ENCODE assay signal across 8 cellular contexts in genomic region chr20:38805958-38806854, GRCh38. TPM values are rescaled to one million over a fixed set of nuclear protein-coding genes. Genes with fewer than 3 reads are reported as not detected.
DNase-seq lines count a peak whose midpoint lies in the region; ATAC-seq lines count a peak whose summit lies in the region.

No MANE protein-coding gene starts in this region.

- H3K4me3 Mint-ChIP-seq in activated CD4-positive, alpha-beta T cell treated with anti-CD3 and anti-CD28 coated beads for 36 hours: peak overlapping the region; percentile 86

- intact Hi-C loops in activated CD4-positive, alpha-beta T cell treated with anti-CD3 and anti-CD28 coated beads for 36 hours (cut with DNase I, micrococcal nuclease): loop anchor here (1.0 to 2.0 kb wide), 10 partner anchors 27 to 157 kb away; partner anchors contain the start of genes ACTR5 (in 2 of the 2) and DHX35 (in 1 of the 2)

- H3K4me1 ChIP-seq in duodenal mucosa (ENCODE audit: control insufficient read depth in 1 of 2, insufficient read depth in 2 of 2, low read length in 2 of 2) (peaks cover 9 to 13% of the 10 kb centered on the region in 2 donors), mucosa of stomach (ENCODE audit: control insufficient read depth, insufficient read depth, low read length) (peaks cover 3% of the 10 kb centered on the region), stomach smooth muscle (ENCODE audit: control insufficient read depth, insufficient read depth, low read length) (peaks cover 22% of the 10 kb centered on the region)

- H3K9ac ChIP-seq in duodenal mucosa (ENCODE audit: low read depth in 1 of 2, low read length in 2 of 2): peak overlapping the region; percentile 25 to 48
- H3K9ac ChIP-seq in mucosa of stomach (ENCODE audit: low read length): peak overlapping the region; percentile 62
- H3K9ac ChIP-seq in stomach smooth muscle (ENCODE audit: low read length in 2 of 2): no peak overlapping the region

- peaks cover 52% of the 10 kb centered on the region for H3K4me1 Mint-ChIP-seq in activated CD4-positive, alpha-beta T cell treated with anti-CD3 and anti-CD28 coated beads for 36 hours

- CTCF ChIA-PET in activated CD4-positive, alpha-beta T cell treated with anti-CD3 and anti-CD28 coated beads for 36 hours (lab: Charles Lee): interaction anchor here (0.6 to 5.4 kb wide), 14 partner anchors 16 to 230 kb away, joined by 3 to 51 read pairs (median 4); no protein-coding TSS in a partner anchor

- POLR2A ChIA-PET in activated CD4-positive, alpha-beta T cell treated with anti-CD3 and anti-CD28 coated beads for 36 hours (lab: Charles Lee): interaction anchor here (1.0 to 1.2 kb wide), 4 partner anchors 37 to 87 kb away, joined by 3 to 9 read pairs (median 3); no protein-coding TSS in a partner anchor

- no peaks in the 10 kb centered on the region for H3K9me3 Mint-ChIP-seq in activated CD4-positive, alpha-beta T cell treated with anti-CD3 and anti-CD28 coated beads for 36 hours (ENCODE audit: low read depth)

- H3K36me3 ChIP-seq in duodenal mucosa (ENCODE audit: control insufficient read depth in 1 of 2, insufficient read depth in 2 of 2, low read length in 2 of 2): no peaks in the 10 kb centered on the region
- H3K36me3 ChIP-seq in mucosa of stomach (ENCODE audit: control insufficient read depth, insufficient read depth, low read length): no peaks in the 10 kb centered on the region
- H3K36me3 ChIP-seq in stomach smooth muscle (ENCODE audit: control insufficient read depth in 2 of 2, insufficient read depth in 2 of 2, low read length in 2 of 2): no peaks in the 10 kb centered on the region

- peaks cover 43% of the 10 kb centered on the region for H3K36me3 Mint-ChIP-seq in activated CD4-positive, alpha-beta T cell treated with anti-CD3 and anti-CD28 coated beads for 36 hours (ENCODE audit: low read depth)

- peak; percentile 67 for DNase-seq in activated CD4-positive, alpha-beta T cell treated with anti-CD3 and anti-CD28 coated beads for 36 hours
- no peak for DNase-seq in activated CD4-positive, alpha-beta T cell treated with anti-CD3 and anti-CD28 coated beads for 1 hour

- peak overlapping the region; percentile 93 for H3K27ac Mint-ChIP-seq in activated CD4-positive, alpha-beta T cell treated with anti-CD3 and anti-CD28 coated beads for 36 hours

- H3K27ac ChIP-seq in duodenal mucosa (ENCODE audit: low read depth, low read length) (peak overlapping the region; percentile 66), stomach smooth muscle (ENCODE audit: low read length) (no peak overlapping the region)

- peak overlapping the region; percentile 59 to 69 for H3K4me3 ChIP-seq in duodenal mucosa (ENCODE audit: low read depth in 1 of 2, low read length in 2 of 2)
- no peak overlapping the region for H3K4me3 ChIP-seq in mucosa of stomach (ENCODE audit: low read length)
- peak overlapping the region; percentile 59 to 69 for H3K4me3 ChIP-seq in stomach smooth muscle (ENCODE audit: low read length in 2 of 2)

- ATAC-seq in activated CD4-positive, alpha-beta T cell treated with anti-CD3 and anti-CD28 coated beads for 36 hours: peak; percentile 23
- ATAC-seq in activated CD4-positive, CD25-positive, alpha-beta regulatory T cell treated with anti-CD3 and anti-CD28 coated beads, Interleukin-2, amount 50 U/mL, for 24 hours: peak; percentile 17 to 26
- no peak for ATAC-seq in HG03442 (IDR thresholded peaks at IDR 0.05; ENCODE audit: unreplicated experiment)
- ATAC-seq in HG03439 (IDR thresholded peaks at IDR 0.05; ENCODE audit: unreplicated experiment): no peak

- H3K9me3 ChIP-seq in duodenal mucosa (ENCODE audit: control insufficient read depth in 1 of 2, low read length in 2 of 2) (no peaks in the 10 kb centered on the region), mucosa of stomach (ENCODE audit: control insufficient read depth, low read length) (no peaks in the 10 kb centered on the region), stomach smooth muscle (ENCODE audit: control insufficient read depth in 2 of 2, low read length in 2 of 2) (no peaks in the 10 kb centered on the region)

- H3K27me3 ChIP-seq in duodenal mucosa (ENCODE audit: control insufficient read depth in 1 of 2, insufficient read depth in 2 of 2, low read length in 2 of 2): peaks cover 17 to 28% of the 10 kb centered on the region in 2 donors
- peaks cover 34% of the 10 kb centered on the region for H3K27me3 ChIP-seq in mucosa of stomach (ENCODE audit: control insufficient read depth, insufficient read depth, low read length)
- H3K27me3 ChIP-seq in stomach smooth muscle (ENCODE audit: control insufficient read depth in 1 of 2, insufficient read depth in 2 of 2, low read length in 2 of 2): peaks cover 31 to 33% of the 10 kb centered on the region in 2 donors

- no peaks in the 10 kb centered on the region for H3K27me3 Mint-ChIP-seq in activated CD4-positive, alpha-beta T cell treated with anti-CD3 and anti-CD28 coated beads for 36 hours

RNA-seq across cellular contexts. Expression of gene PPP1R16B, which starts 0.7 kb away (rescaled TPM):
- total RNA-seq in activated CD4-positive, alpha-beta T cell treated with anti-CD3 and anti-CD28 coated beads for 36 hours: 10 to 100 TPM; 78.8 to 84.0 TPM

RNA-seq across cellular contexts. Expression of gene ACTR5, which starts 57.9 kb away (rescaled TPM):
- 1 to 10 TPM; 6.3 to 8.4 TPM for total RNA-seq in activated CD4-positive, alpha-beta T cell treated with anti-CD3 and anti-CD28 coated beads for 36 hours

Comparison
In these comparisons a context has a peak if more than half of its experiments do, and no peak if none do; other contexts are left out.
1. ATAC-seq: peak in activated CD4-positive, alpha-beta T cell treated with anti-CD3 and anti-CD28 coated beads for 36 hours (single experiment) and activated CD4-positive, CD25-positive, alpha-beta regulatory T cell treated with anti-CD3 and anti-CD28 coated beads, Interleukin-2, amount 50 U/mL, for 24 hours (2 of 2); none in HG03442 (single experiment) and HG03439 (single experiment).
2. H3K9ac ChIP-seq: peak in duodenal mucosa (2 of 2) and mucosa of stomach (single experiment); none in stomach smooth muscle (0 of 2).